In genomic region chr14:58812050-58812690, GRCh38 we compare ENCODE assay signal across 11 cellular contexts.
DNase-seq lines count a peak whose midpoint lies in the region; ATAC-seq and TF ChIP-seq lines count a peak whose summit lies in the region.
"Had no signal": no experiment of that assay in that cellular context is flagged by ENCODE, and none has a peak within 500 bp of the region (broad histone marks: within the 10 kb centered on the region; RNA-seq: fewer than 3 reads in every experiment).

No MANE protein-coding gene starts in this region.

- intact Hi-C loops in transverse colon (cut with DNase I; ENCODE audit: low total_unique reads), result no loop called here

- H3K4me3 ChIP-seq in upper lobe of left lung (no peak overlapping the region), transverse colon (no peak overlapping the region)

- H3K4me3 Mint-ChIP-seq in progenitor cell of endocrine pancreas (ENCODE audit: low read depth), result no peak overlapping the region
- H3K4me3 Mint-ChIP-seq: activated CD4-positive, alpha-beta T cell treated with anti-CD3 and anti-CD28 coated beads, Interleukin-2, amount 10 ng/mL, durations not matched to agents 7 days and 5 days; activated naive CD8-positive, alpha-beta T cell treated with anti-CD3 and anti-CD28 coated beads for 36 hours; stimulated activated naive B cell treated with anti-CD40 and anti-IgM and Interleukin-4, amounts not matched to agents 10 μg/mL and 1 μg/mL and 100 μg/mL, for 72 hours had no signal

- TF ChIP-seq CTCF in upper lobe of left lung (IDR thresholded peaks at IDR 0.05) (no peak), transverse colon (IDR thresholded peaks at IDR 0.05) (no peak), progenitor cell of endocrine pancreas (IDR thresholded peaks at IDR 0.05; ENCODE audit: unreplicated experiment) (no peak)

- no peak overlapping the region for H3K27ac Mint-ChIP-seq in progenitor cell of endocrine pancreas
- H3K27ac Mint-ChIP-seq: activated CD4-positive, alpha-beta T cell treated with anti-CD3 and anti-CD28 coated beads, Interleukin-2, amount 10 ng/mL, durations not matched to agents 7 days and 5 days; activated naive CD8-positive, alpha-beta T cell treated with anti-CD3 and anti-CD28 coated beads for 36 hours; stimulated activated naive B cell treated with anti-CD40 and anti-IgM and Interleukin-4, amounts not matched to agents 10 μg/mL and 1 μg/mL and 100 μg/mL, for 72 hours had no signal

- H3K4me1 Mint-ChIP-seq in progenitor cell of endocrine pancreas (ENCODE audit: low read depth), result peaks cover 3% of the 10 kb centered on the region
- H3K4me1 Mint-ChIP-seq: activated CD4-positive, alpha-beta T cell treated with anti-CD3 and anti-CD28 coated beads, Interleukin-2, amount 10 ng/mL, durations not matched to agents 7 days and 5 days; activated naive CD8-positive, alpha-beta T cell treated with anti-CD3 and anti-CD28 coated beads for 36 hours; stimulated activated naive B cell treated with anti-CD40 and anti-IgM and Interleukin-4, amounts not matched to agents 10 μg/mL and 1 μg/mL and 100 μg/mL, for 72 hours had no signal

- H3K27me3 Mint-ChIP-seq in progenitor cell of endocrine pancreas, result no peaks in the 10 kb centered on the region

- TF ChIP-seq POLR2A in upper lobe of left lung (IDR thresholded peaks at IDR 0.05), result no peak
- no peak for TF ChIP-seq POLR2A in transverse colon (IDR thresholded peaks at IDR 0.05)

- ATAC-seq in GM18520 (IDR thresholded peaks at IDR 0.05; ENCODE audit: unreplicated experiment) (peak; percentile 90), GM21576 (IDR thresholded peaks at IDR 0.05; ENCODE audit: unreplicated experiment) (peak; percentile 92), HG03378 (IDR thresholded peaks at IDR 0.05; ENCODE audit: unreplicated experiment) (peak; percentile 90), upper lobe of left lung (ENCODE audit: low FRiP score in 2 of 2) (no peak)

- H3K36me3 Mint-ChIP-seq in progenitor cell of endocrine pancreas (ENCODE audit: insufficient read depth), result no peaks in the 10 kb centered on the region
- H3K36me3 Mint-ChIP-seq: activated naive CD8-positive, alpha-beta T cell treated with anti-CD3 and anti-CD28 coated beads for 36 hours; stimulated activated naive B cell treated with anti-CD40 and anti-IgM and Interleukin-4, amounts not matched to agents 10 μg/mL and 1 μg/mL and 100 μg/mL, for 72 hours had no signal

- 58 to 61% methylated on average over 2 of the region's 2 CpGs for WGBS in upper lobe of left lung, 2 donors
- WGBS in transverse colon (ENCODE audit: low coverage in 1 of 2), 2 donors, result 74 to 83% methylated on average over 2 of the region's 2 CpGs

- H3K27ac ChIP-seq in upper lobe of left lung (no peak overlapping the region), transverse colon (no peak overlapping the region)

- in situ Hi-C loops in transverse colon (cut with MboI; ENCODE audit: low pct_ligation_motif_present in 1 of 4, low pct_unique_long_range_greater_than_20kb in 1 of 4, low sequenced_read_pairs in 3 of 4), result no loop called here

- H3K9me3 Mint-ChIP-seq in progenitor cell of endocrine pancreas (ENCODE audit: low read depth), result no peaks in the 10 kb centered on the region
- H3K9me3 Mint-ChIP-seq: activated CD4-positive, alpha-beta T cell treated with anti-CD3 and anti-CD28 coated beads, Interleukin-2, amount 10 ng/mL, durations not matched to agents 7 days and 5 days; activated naive CD8-positive, alpha-beta T cell treated with anti-CD3 and anti-CD28 coated beads for 36 hours; stimulated activated naive B cell treated with anti-CD40 and anti-IgM and Interleukin-4, amounts not matched to agents 10 μg/mL and 1 μg/mL and 100 μg/mL, for 72 hours had no signal

- peaks cover 3 to 11% (median 9%) of the 10 kb centered on the region in 4 donors for H3K4me1 ChIP-seq in upper lobe of left lung
- H3K4me1 ChIP-seq in transverse colon, result peaks cover 0 to 7% (median 0%) of the 10 kb centered on the region in 4 donors

- TF ChIP-seq EP300 in upper lobe of left lung (IDR thresholded peaks at IDR 0.05) (no peak), transverse colon (IDR thresholded peaks at IDR 0.05; ENCODE audit: low read depth) (no peak)

- H3K9me3 ChIP-seq in upper lobe of left lung, result no peaks in the 10 kb centered on the region
- no peaks in the 10 kb centered on the region for H3K9me3 ChIP-seq in transverse colon

- DNase-seq in kidney glomerular epithelial cell (lab: John Stamatoyannopoulos, UW), result peak; percentile 20
- no peak for DNase-seq in upper lobe of left lung
- no peak for DNase-seq in transverse colon
- no peak for DNase-seq in NCI-H2081 treated with DMSO at 0.1 percent for 48 hours (lab: John Stamatoyannopoulos, UW)
- no peak for DNase-seq in progenitor cell of endocrine pancreas (ENCODE audit: low spot score, unreplicated experiment)
- DNase-seq: activated CD4-positive, alpha-beta T cell treated with anti-CD3 and anti-CD28 coated beads, Interleukin-2, amount 10 ng/mL, durations not matched to agents 7 days and 5 days; activated naive CD8-positive, alpha-beta T cell treated with anti-CD3 and anti-CD28 coated beads for 36 hours; stimulated activated naive B cell treated with anti-CD40 and anti-IgM and Interleukin-4, amounts not matched to agents 10 μg/mL and 1 μg/mL and 100 μg/mL, for 72 hours had no signal

- H3K27me3 ChIP-seq in upper lobe of left lung (no peaks in the 10 kb centered on the region), transverse colon (no peaks in the 10 kb centered on the region)

- H3K36me3 ChIP-seq in upper lobe of left lung (no peaks in the 10 kb centered on the region), transverse colon (no peaks in the 10 kb centered on the region)

Comparison
In these comparisons a context has a peak if more than half of its experiments do, and no peak if none do; other contexts are left out.
1. ATAC-seq: peak in GM18520 (single experiment), GM21576 (single experiment) and HG03378 (single experiment); none in upper lobe of left lung (0 of 2).